8 cellular contexts compared by ENCODE assay signal in genomic region chr9:34178698-34179527, GRCh38. TPM values are rescaled to one million over a fixed set of nuclear protein-coding genes. Genes with fewer than 3 reads are reported as not detected.
DNase-seq lines count a peak whose midpoint lies in the region; ATAC-seq and TF ChIP-seq lines count a peak whose summit lies in the region.

Gene UBAP1, plus strand, starts transcription at chr9:34179043. Its CDS starts 41,872 bp downstream, at chr9:34220915.

- H3K4me1 Mint-ChIP-seq in IgD-negative memory B cell = peaks cover 5 to 16% (median 13%) of the 10 kb centered on the region in 3 donors

- H3K27ac Mint-ChIP-seq in IgD-negative memory B cell = peak within 1 kb of the TSS; percentile 44 to 96 (median 95)

- peak within 1 kb of the TSS; percentile 82 for H3K4me3 ChIP-seq in epithelial cell of proximal tubule (ENCODE audit: low read depth, low read length)

- DNase-seq in DMS 273 treated with DMSO at 0.1 percent for 48 hours (lab: John Stamatoyannopoulos, UW) (peak; percentile 92), OCI-M2 (lab: John Stamatoyannopoulos, UW; ENCODE audit: unreplicated experiment) (peak; percentile 54), activated T-cell treated with anti-CD3 and anti-CD28 coated beads for 48 hours (ENCODE audit: low read depth) (peak; percentile 90), epithelial cell of proximal tubule (ENCODE audit: low read depth) (peak; percentile 81), mucosa of gallbladder (ENCODE audit: low spot score) (peak; percentile 97)
- peak; percentile 88 to 91 for DNase-seq in stimulated activated CD8-positive, alpha-beta memory T cell treated with anti-CD3 and anti-CD28 coated beads, Interleukin-4, amount 100 ng/mL, for 4 hours (ENCODE audit: low read depth in 2 of 2, low spot score in 1 of 2)

- TF ChIP-seq CTCF in epithelial cell of proximal tubule (conservative IDR thresholded peaks at IDR 0.05; ENCODE audit: low read depth, low read length) = no peak

- H3K4me3 Mint-ChIP-seq in IgD-negative memory B cell = peak within 1 kb of the TSS; percentile 77 to 98 (median 96)

- no peaks in the 10 kb centered on the region for H3K27me3 Mint-ChIP-seq in IgD-negative memory B cell

- H3K9me3 Mint-ChIP-seq in IgD-negative memory B cell = no peaks in the 10 kb centered on the region

- no peaks in the 10 kb centered on the region for H3K36me3 Mint-ChIP-seq in IgD-negative memory B cell

- peak; percentile 99 for ATAC-seq in GM21529 (IDR thresholded peaks at IDR 0.05; ENCODE audit: unreplicated experiment)

RNA-seq across cellular contexts. Expression of gene UBAP1, which starts in this region (rescaled TPM):
- 32.0 TPM for polyA plus RNA-seq in IgD-negative memory B cell
- total RNA-seq in epithelial cell of proximal tubule (37.4 and 49.5 TPM in 2 replicates), mucosa of gallbladder (45.2 TPM)

Comparison
In these comparisons a context has a peak if more than half of its experiments do, and no peak if none do; other contexts are left out.
1. Peak in every context shown above with its lines: DNase-seq, ATAC-seq and H3K4me3 ChIP-seq.